In genomic region chr22:20798218-20798617, GRCh38 we compare ENCODE assay signal across 1 cellular context.
A peak's percentile ranks its signal among the peaks of the same experiment; 100 is the strongest.
TF ChIP-seq lines count a peak whose summit lies in the region.

No MANE protein-coding gene starts in this region.

TF ChIP-seq in K562, 482 proteins besides CTCF, POLR2A, EP300 and RAD21 (continued from another document):
- TF ChIP-seq CREB3L1 (IDR thresholded peaks at IDR 0.05; ENCODE audit: borderline replicate concordance, low read depth) (no peak), MAFG (tag; conservative IDR thresholded peaks at IDR 0.05) (no peak), ZBTB40 (IDR thresholded peaks at IDR 0.05) (no peak), ZBTB40 (CRISPR knock-in tag; IDR thresholded peaks at IDR 0.05) (no peak), BRCA1 (IDR thresholded peaks at IDR 0.05) (no peak), BRCA1 (CRISPR knock-in tag; IDR thresholded peaks at IDR 0.05) (0 out of 2 replicates have a peak, but pooled peaks have one; percentile 63), NFE2 (IDR thresholded peaks at IDR 0.05; ENCODE audit: low read depth) (no peak), ZNF431 (CRISPR knock-in tag; IDR thresholded peaks at IDR 0.05) (no peak), ZFPM2 (CRISPR knock-in tag; IDR thresholded peaks at IDR 0.05) (no peak), CBX5 (IDR thresholded peaks at IDR 0.05; ENCODE audit: borderline replicate concordance, low read depth) (no peak), BRF1 (IDR thresholded peaks at IDR 0.05; ENCODE audit: borderline replicate concordance, extremely low read depth, insufficient read length) (no peak), ZNF184 (CRISPR knock-in tag; IDR thresholded peaks at IDR 0.05) (no peak), STAT5B (CRISPR knock-in tag; IDR thresholded peaks at IDR 0.05) (no peak), PKNOX1 (IDR thresholded peaks at IDR 0.05) (no peak), BRF2 (IDR thresholded peaks at IDR 0.05; ENCODE audit: borderline replicate concordance, insufficient read depth, insufficient read length) (no peak), EGR1 (conservative IDR thresholded peaks at IDR 0.05) (no peak), PTRF (tag; IDR thresholded peaks at IDR 0.05) (no peak), MITF (IDR thresholded peaks at IDR 0.05) (no peak), PRMT5 (CRISPR knock-in tag; IDR thresholded peaks at IDR 0.05) (peak; percentile 67; the same call in 1 of the 2 replicates), IFI16 (CRISPR knock-in tag; IDR thresholded peaks at IDR 0.05) (no peak), ZNF780A (CRISPR knock-in tag; IDR thresholded peaks at IDR 0.05) (no peak), PPARD (CRISPR knock-in tag; IDR thresholded peaks at IDR 0.05) (0 out of 2 replicates have a peak, but pooled peaks have one; percentile 25), NCOA2 (IDR thresholded peaks at IDR 0.05; ENCODE audit: partially characterized antibody in 2 of 2) (no peak), TAF1 (IDR thresholded peaks at IDR 0.05; ENCODE audit: control insufficient read depth, extremely low read depth, insufficient read depth, low read length, severe bottlenecking) (no peak)
